11 cellular contexts compared by ENCODE assay signal in the genomic region with DNA sequence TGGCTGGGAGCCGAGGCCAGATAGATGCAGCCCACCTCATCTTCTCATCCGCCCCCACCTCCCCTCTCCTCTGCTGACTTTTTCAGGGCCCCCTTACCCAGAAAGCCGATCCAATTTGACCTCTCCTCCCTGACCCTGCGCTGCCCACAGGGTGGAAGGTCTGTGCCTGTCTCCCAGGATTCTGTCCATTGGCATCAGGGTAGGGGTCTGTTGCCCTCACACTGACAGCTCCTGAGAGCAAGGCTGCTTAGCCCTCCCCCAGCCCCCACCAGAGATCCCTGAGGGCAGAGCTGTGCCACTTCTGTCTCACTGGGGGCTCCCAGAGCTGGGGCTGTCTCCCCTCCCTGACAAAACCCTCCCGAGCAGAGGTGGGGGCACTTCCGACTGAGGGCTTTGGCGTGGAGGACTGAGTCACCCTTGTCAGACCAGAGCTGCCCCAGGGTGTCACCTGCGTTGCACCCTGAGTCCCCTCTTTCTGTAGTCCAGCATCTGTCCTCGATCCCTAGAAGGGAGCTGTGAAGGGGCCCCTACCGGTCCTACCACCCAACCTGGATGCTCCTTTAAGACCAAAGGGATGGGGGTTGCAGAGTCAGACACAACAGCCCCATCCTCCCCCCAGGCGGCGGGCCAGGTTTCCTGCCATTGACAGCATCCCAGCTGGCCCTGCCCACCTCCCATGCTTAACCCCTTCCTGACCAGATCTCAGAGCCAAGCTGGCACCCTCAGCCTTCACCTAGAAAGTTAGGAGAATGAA. TPM values are rescaled to one million over a fixed set of nuclear protein-coding genes. Genes with fewer than 3 reads are reported as not detected.
DNase-seq lines count a peak whose midpoint lies in the region; ATAC-seq and TF ChIP-seq lines count a peak whose summit lies in the region.
"Had no signal": no experiment of that assay in that cellular context is flagged by ENCODE, and none has a peak within 500 bp of the region (broad histone marks: within the 10 kb centered on the region; RNA-seq: fewer than 3 reads in every experiment).

No MANE protein-coding gene starts in this region.

- no peak for TF ChIP-seq POLR2A in suprapubic skin (IDR thresholded peaks at IDR 0.05)

- H3K27me3 ChIP-seq in suprapubic skin: peaks cover 34% of the 10 kb centered on the region

- peak; percentile 65 for DNase-seq in NCI-H2227 (lab: John Stamatoyannopoulos, UW; ENCODE audit: unreplicated experiment)
- no peak for DNase-seq in NCI-H2227 treated with DMSO at 0.1 percent for 48 hours (lab: John Stamatoyannopoulos, UW)
- peak; percentile 74 for DNase-seq in iPS-NIHi11 (ENCODE audit: low spot score)
- peak in 1 of 2 donors; percentile 78 for DNase-seq in suprapubic skin (ENCODE audit: low spot score in 2 of 2)
- DNase-seq in mucosa of gallbladder (ENCODE audit: low spot score): no peak
- DNase-seq in occipital lobe (lab: John Stamatoyannopoulos, UW): no peak
- DNase-seq in SHP77 treated with DMSO at 0.1 percent for 48 hours (lab: John Stamatoyannopoulos, UW): no peak
- DNase-seq: GM23248, KG1 had no signal

- H3K4me1 ChIP-seq in suprapubic skin: peaks cover 5% of the 10 kb centered on the region

- peak overlapping the region; percentile 15 for H3K27ac ChIP-seq in suprapubic skin
- H3K27ac ChIP-seq: GM23248 had no signal

- TF ChIP-seq CTCF in suprapubic skin (IDR thresholded peaks at IDR 0.05): no peak

- H3K36me3 ChIP-seq in suprapubic skin: no peaks in the 10 kb centered on the region

- H3K4me3 ChIP-seq in suprapubic skin: peak overlapping the region; percentile 25
- H3K4me3 ChIP-seq: GM23248 had no signal

- ATAC-seq in SK-N-SH treated with all-trans-retinoic acid at 6 μM for 48 hours: peak; percentile 58
- ATAC-seq: Panc1 had no signal

- 34% methylated on average over 10 of the region's 12 CpGs for WGBS in suprapubic skin

- TF ChIP-seq EP300 in suprapubic skin (IDR thresholded peaks at IDR 0.05): no peak

- H3K9me3 ChIP-seq in suprapubic skin: no peaks in the 10 kb centered on the region

TF ChIP-seq in SK-N-SH treated with all-trans-retinoic acid at 6 μM for 48 hours, 23 proteins besides CTCF, POLR2A, EP300 and RAD21:
- no peak for TF ChIP-seq TOX (CRISPR knock-in tag; IDR thresholded peaks at IDR 0.05; ENCODE audit: borderline replicate concordance)
- no peak for TF ChIP-seq ZFP30 (CRISPR knock-in tag; IDR thresholded peaks at IDR 0.05)
- TF ChIP-seq ESRRG (CRISPR knock-in tag; IDR thresholded peaks at IDR 0.05): no peak
- TF ChIP-seq ZNF8 (CRISPR knock-in tag; IDR thresholded peaks at IDR 0.05): no peak
- TF ChIP-seq RARB (CRISPR knock-in tag; IDR thresholded peaks at IDR 0.05): no peak

RNA-seq across cellular contexts. Expression of gene FAM110D, which starts 2.4 kb away (rescaled TPM):
- total RNA-seq in suprapubic skin: 1 to 10 TPM; 2.4 to 3.6 (median 2.7) TPM
- total RNA-seq in mucosa of gallbladder: 2.8 TPM
- 0.47 TPM for total RNA-seq in occipital lobe
- total RNA-seq: GM23248 had no signal

RNA-seq across cellular contexts. Expression of gene C1orf232, which starts 12.3 kb away (rescaled TPM):
- not detected for total RNA-seq in suprapubic skin
- not detected for total RNA-seq in mucosa of gallbladder
- not detected for total RNA-seq in occipital lobe
- total RNA-seq: GM23248 had no signal

RNA-seq across cellular contexts. Expression of gene ZNF593, which starts 13.2 kb away (rescaled TPM):
- total RNA-seq in suprapubic skin (10 to 100 TPM; 15.3 to 53.4 (median 28.3) TPM), mucosa of gallbladder (28.1 TPM), occipital lobe (8.0 TPM)

RNA-seq across cellular contexts. Expression of gene ZNF593OS, which starts 15.2 kb away (rescaled TPM):
- total RNA-seq in suprapubic skin (not detected), mucosa of gallbladder (0.29 TPM), occipital lobe (not detected)
- total RNA-seq: GM23248 had no signal

RNA-seq across cellular contexts. Expression of gene CNKSR1, which starts 20.8 kb away (rescaled TPM):
- 10 to 100 TPM; 45.6 to 91.2 (median 53.7) TPM for total RNA-seq in suprapubic skin
- 36.0 TPM for total RNA-seq in mucosa of gallbladder
- 3.1 TPM for total RNA-seq in occipital lobe
- total RNA-seq: GM23248 had no signal

Comparison
In these comparisons a context has a peak if more than half of its experiments do, and no peak if none do; other contexts are left out.
1. DNase-seq: peak in NCI-H2227 (single experiment) and iPS-NIHi11 (single experiment); none in NCI-H2227 treated with DMSO at 0.1 percent for 48 hours (single experiment), mucosa of gallbladder (single experiment), occipital lobe (single experiment) and SHP77 treated with DMSO at 0.1 percent for 48 hours (single experiment).